8 cellular contexts compared by ENCODE assay signal in genomic region chr15:92806171-92806570, GRCh38.
DNase-seq lines count a peak whose midpoint lies in the region; ATAC-seq and TF ChIP-seq lines count a peak whose summit lies in the region.
"Not testable (repeated sequence)": the region's sequence is repeated elsewhere in the genome, so short reads cannot be mapped to it uniquely, and the experiment has no call there.

No MANE protein-coding gene starts in this region.

- peak overlapping the region; percentile 88 for H3K27ac Mint-ChIP-seq in activated CD4-positive, alpha-beta T cell treated with anti-CD3 and anti-CD28 coated beads for 36 hours
- peak overlapping the region; percentile 100 for H3K27ac Mint-ChIP-seq in activated T-helper 17 cell treated with anti-CD3 and anti-CD28 coated beads, Interleukin-2, amount 50 U/mL, for 72 hours
- H3K27ac Mint-ChIP-seq in brain (peak overlapping the region; percentile 12 to 93 (median 81)), neural progenitor cell (peak overlapping the region; percentile 17)
- peak overlapping the region; percentile 50 for H3K27ac Mint-ChIP-seq in stimulated activated effector memory CD8-positive, alpha-beta T cell treated with anti-CD3 and anti-CD28 coated beads, Interleukin-12 subunit alpha, Interleukin-12 subunit beta, amount 100 ng/mL, for 72 hours

- intact Hi-C loops in activated CD4-positive, alpha-beta T cell treated with anti-CD3 and anti-CD28 coated beads for 36 hours (cut with DNase I, micrococcal nuclease), result not testable (repeated sequence)
- intact Hi-C loops in right lobe of liver (cut with DNase I), result loop anchor here in 1 of 2 donors (5.0 kb wide), 1 partner anchor 96 kb away; the partner anchor contains the start of gene CHD2
- intact Hi-C loops in vagina (cut with DNase I), result loop anchor here (5.0 kb wide), 2 partner anchors 96 to 111 kb away; partner anchors contain the start of gene CHD2

- TF ChIP-seq CTCF in HEK293 (tag by site-specific recombination; IDR thresholded peaks at IDR 0.05); brain (conservative IDR thresholded peaks at IDR 0.05); right lobe of liver (IDR thresholded peaks at IDR 0.05); neural progenitor cell (IDR thresholded peaks at IDR 0.05); vagina (IDR thresholded peaks at IDR 0.05): not testable (repeated sequence)

- not testable (repeated sequence) for H3K9me3 ChIP-seq in HEK293 (ENCODE audit: control insufficient read depth, insufficient read depth, low read depth, low read length); right lobe of liver; neural progenitor cell (ENCODE audit: low read depth); vagina

- H2AFZ ChIP-seq in neural progenitor cell (replicated peaks), result not testable (repeated sequence)

- not testable (repeated sequence) for H3K9me3 Mint-ChIP-seq in activated CD4-positive, alpha-beta T cell treated with anti-CD3 and anti-CD28 coated beads for 36 hours (ENCODE audit: low read depth); activated T-helper 17 cell treated with anti-CD3 and anti-CD28 coated beads, Interleukin-2, amount 50 U/mL, for 72 hours; neural progenitor cell; stimulated activated effector memory CD8-positive, alpha-beta T cell treated with anti-CD3 and anti-CD28 coated beads, Interleukin-12 subunit alpha, Interleukin-12 subunit beta, amount 100 ng/mL, for 72 hours
- H3K9me3 Mint-ChIP-seq in brain, result peaks cover 6 to 17% (median 10%) of the 10 kb centered on the region in 5 experiments

- peak overlapping the region; percentile 45 for H3K4me3 Mint-ChIP-seq in activated CD4-positive, alpha-beta T cell treated with anti-CD3 and anti-CD28 coated beads for 36 hours
- peak overlapping the region; percentile 99 for H3K4me3 Mint-ChIP-seq in activated T-helper 17 cell treated with anti-CD3 and anti-CD28 coated beads, Interleukin-2, amount 50 U/mL, for 72 hours
- H3K4me3 Mint-ChIP-seq in brain, result peak overlapping the region in 3 of 5 experiments; percentile 25 to 77 (median 36)
- not testable (repeated sequence) for H3K4me3 Mint-ChIP-seq in neural progenitor cell
- H3K4me3 Mint-ChIP-seq in stimulated activated effector memory CD8-positive, alpha-beta T cell treated with anti-CD3 and anti-CD28 coated beads, Interleukin-12 subunit alpha, Interleukin-12 subunit beta, amount 100 ng/mL, for 72 hours, result peak overlapping the region; percentile 21

- CTCF ChIA-PET in HEK293 (lab: Yijun Ruan, JAX), result interaction anchor here (0.8 to 1.2 kb wide), 4 partner anchors 9 to 199 kb away, joined by 3 to 8 read pairs (median 4); no protein-coding TSS in a partner anchor
- CTCF ChIA-PET in activated CD4-positive, alpha-beta T cell treated with anti-CD3 and anti-CD28 coated beads for 36 hours (lab: Charles Lee), result interaction anchor here (0.9 to 3.2 kb wide), 6 partner anchors 9 to 115 kb away, joined by 3 to 15 read pairs (median 4); no protein-coding TSS in a partner anchor

- H3K4me1 ChIP-seq in HEK293 (ENCODE audit: control insufficient read depth, insufficient read depth, low read length) (peaks cover 15% of the 10 kb centered on the region), right lobe of liver (peaks cover 0 to 31% (median 12%) of the 10 kb centered on the region in 4 donors), neural progenitor cell (peaks cover 22% of the 10 kb centered on the region), vagina (peaks cover 53% of the 10 kb centered on the region)

- not testable (repeated sequence) for H3K36me3 Mint-ChIP-seq in activated CD4-positive, alpha-beta T cell treated with anti-CD3 and anti-CD28 coated beads for 36 hours (ENCODE audit: low read depth); neural progenitor cell
- peaks cover 24% of the 10 kb centered on the region for H3K36me3 Mint-ChIP-seq in activated T-helper 17 cell treated with anti-CD3 and anti-CD28 coated beads, Interleukin-2, amount 50 U/mL, for 72 hours (ENCODE audit: low read depth)
- H3K36me3 Mint-ChIP-seq in brain, result peaks cover 11% of the 10 kb centered on the region
- H3K36me3 Mint-ChIP-seq in stimulated activated effector memory CD8-positive, alpha-beta T cell treated with anti-CD3 and anti-CD28 coated beads, Interleukin-12 subunit alpha, Interleukin-12 subunit beta, amount 100 ng/mL, for 72 hours, result peaks cover 15% of the 10 kb centered on the region

- 93% methylated on average over 10 of the region's 11 CpGs for WGBS in right lobe of liver (ENCODE audit: insufficient coverage, low coverage, low lambda C conversion rate, missing lambda C conversion rate)

- not testable (repeated sequence) for H3K27ac ChIP-seq in HEK293 (ENCODE audit: extremely low read depth, low read depth, low read length); neural progenitor cell
- H3K27ac ChIP-seq in right lobe of liver (peak overlapping the region; percentile 99 to 100 (median 100)), vagina (peak overlapping the region; percentile 87)

- H3K9ac ChIP-seq in neural progenitor cell, result not testable (repeated sequence)

- H3K36me3 ChIP-seq in HEK293 (ENCODE audit: control insufficient read depth in 2 of 2, insufficient read depth in 1 of 2, low read length in 2 of 2); right lobe of liver; neural progenitor cell; vagina: not testable (repeated sequence)

- DNase-seq in activated CD4-positive, alpha-beta T cell treated with anti-CD3 and anti-CD28 coated beads for 36 hours; neural progenitor cell (ENCODE audit: low spot score); stimulated activated effector memory CD8-positive, alpha-beta T cell treated with anti-CD3 and anti-CD28 coated beads, Interleukin-12 subunit alpha, Interleukin-12 subunit beta, amount 100 ng/mL, for 72 hours (ENCODE audit: low spot score in 2 of 2); vagina (ENCODE audit: extremely low spot score in 2 of 2): not testable (repeated sequence)
- DNase-seq in right lobe of liver, result peak in 1 of 3 donors; percentile 31

- POLR2A ChIA-PET in HEK293 (lab: Yijun Ruan, JAX), result interaction anchor here (0.9 to 3.2 kb wide), 2 partner anchors 76 to 93 kb away, joined by 3 to 34 read pairs; no protein-coding TSS in a partner anchor
- POLR2A ChIA-PET in activated CD4-positive, alpha-beta T cell treated with anti-CD3 and anti-CD28 coated beads for 36 hours (lab: Charles Lee), result interaction anchor here (2.7 kb wide), 1 partner anchor 76 kb away, joined by 17 read pairs; no protein-coding TSS in a partner anchor

- peaks cover 33% of the 10 kb centered on the region for H3F3A ChIP-seq in neural progenitor cell (ENCODE audit: low read depth)

- H3K79me2 ChIP-seq in neural progenitor cell (ENCODE audit: low read depth), result peaks cover 30% of the 10 kb centered on the region

- not testable (repeated sequence) for H3K27me3 ChIP-seq in right lobe of liver, neural progenitor cell, vagina

- peaks cover 36% of the 10 kb centered on the region for H3K4me1 Mint-ChIP-seq in activated CD4-positive, alpha-beta T cell treated with anti-CD3 and anti-CD28 coated beads for 36 hours
- peaks cover 21% of the 10 kb centered on the region for H3K4me1 Mint-ChIP-seq in activated T-helper 17 cell treated with anti-CD3 and anti-CD28 coated beads, Interleukin-2, amount 50 U/mL, for 72 hours
- H3K4me1 Mint-ChIP-seq in brain (peaks cover 54% of the 10 kb centered on the region), neural progenitor cell (peaks cover 28% of the 10 kb centered on the region)
- H3K4me1 Mint-ChIP-seq in stimulated activated effector memory CD8-positive, alpha-beta T cell treated with anti-CD3 and anti-CD28 coated beads, Interleukin-12 subunit alpha, Interleukin-12 subunit beta, amount 100 ng/mL, for 72 hours, result peaks cover 38% of the 10 kb centered on the region

- ATAC-seq in activated CD4-positive, alpha-beta T cell treated with anti-CD3 and anti-CD28 coated beads for 36 hours; activated T-helper 17 cell treated with anti-CD3 and anti-CD28 coated beads, Interleukin-2, amount 50 U/mL, for 72 hours (replicated peaks); right lobe of liver; stimulated activated effector memory CD8-positive, alpha-beta T cell treated with anti-CD3 and anti-CD28 coated beads, Interleukin-12 subunit alpha, Interleukin-12 subunit beta, amount 100 ng/mL, for 72 hours: not testable (repeated sequence)

- not testable (repeated sequence) for TF ChIP-seq POLR2A in right lobe of liver (IDR thresholded peaks at IDR 0.05); vagina (IDR thresholded peaks at IDR 0.05)

- not testable (repeated sequence) for H3K27me3 Mint-ChIP-seq in activated CD4-positive, alpha-beta T cell treated with anti-CD3 and anti-CD28 coated beads for 36 hours; activated T-helper 17 cell treated with anti-CD3 and anti-CD28 coated beads, Interleukin-2, amount 50 U/mL, for 72 hours; brain; neural progenitor cell (ENCODE audit: insufficient read depth, low read depth)

- H3K4me3 ChIP-seq in HEK293 (ENCODE audit: low read depth, low read length); right lobe of liver; neural progenitor cell; vagina: not testable (repeated sequence)

- H4K20me1 ChIP-seq in neural progenitor cell (ENCODE audit: low read depth), result not testable (repeated sequence)

- not testable (repeated sequence) for H3K4me2 ChIP-seq in neural progenitor cell

TF ChIP-seq in HEK293, 187 proteins besides CTCF, POLR2A, EP300 and RAD21:
- 0 out of 2 replicates have a peak, but pooled peaks have one; percentile 10 for TF ChIP-seq ZNF600 (tag by site-specific recombination; IDR thresholded peaks at IDR 0.05)

Comparison
In these comparisons a context has a peak if more than half of its experiments do, and no peak if none do; other contexts are left out.
1. H3K27ac Mint-ChIP-seq: peak in every context shown above with its lines; median percentile 100 in activated T-helper 17 cell treated with anti-CD3 and anti-CD28 coated beads, Interleukin-2, amount 50 U/mL, for 72 hours; 88 in activated CD4-positive, alpha-beta T cell treated with anti-CD3 and anti-CD28 coated beads for 36 hours; 81 in brain; 50 in stimulated activated effector memory CD8-positive, alpha-beta T cell treated with anti-CD3 and anti-CD28 coated beads, Interleukin-12 subunit alpha, Interleukin-12 subunit beta, amount 100 ng/mL, for 72 hours; 17 in neural progenitor cell.